11 cellular contexts compared by ENCODE assay signal in genomic region chr11:73995247-73995646, GRCh38. TPM values are rescaled to one million over a fixed set of nuclear protein-coding genes. Genes with fewer than 3 reads are reported as not detected.
DNase-seq lines count a peak whose midpoint lies in the region; ATAC-seq and TF ChIP-seq lines count a peak whose summit lies in the region.
"Had no signal": no experiment of that assay in that cellular context is flagged by ENCODE, and none has a peak within 500 bp of the region (broad histone marks: within the 10 kb centered on the region; RNA-seq: fewer than 3 reads in every experiment).

No MANE protein-coding gene starts in this region.

- H3K27ac Mint-ChIP-seq in T-cell, result peak overlapping the region; percentile 96 to 99

- H3K36me3 Mint-ChIP-seq in T-cell, result no peaks in the 10 kb centered on the region

- TF ChIP-seq POLR2A in testis (IDR thresholded peaks at IDR 0.05), result no peak

- no peak overlapping the region for H4K5ac ChIP-seq in mesendoderm (ENCODE audit: low read length)

- no peak overlapping the region for H3K9ac ChIP-seq in mesendoderm (ENCODE audit: low read length)

- peaks cover 72 to 81% (median 75%) of the 10 kb centered on the region in 3 donors for H3K4me1 Mint-ChIP-seq in T-cell

- H2BK15ac ChIP-seq in mesendoderm (replicated peaks; ENCODE audit: low read depth), result no peak overlapping the region

- H2BK5ac ChIP-seq in mesendoderm (ENCODE audit: low read length), result no peak overlapping the region

- no peaks in the 10 kb centered on the region for H3K36me3 ChIP-seq in mesendoderm (ENCODE audit: control insufficient read depth, insufficient read depth, low read length)
- H3K36me3 ChIP-seq in WERI-Rb-1, result no peaks in the 10 kb centered on the region
- H3K36me3 ChIP-seq in testis (ENCODE audit: low read depth, missing control alignments), result no peaks in the 10 kb centered on the region

- no peaks in the 10 kb centered on the region for H3K9me3 ChIP-seq in WERI-Rb-1 (ENCODE audit: severe bottlenecking)
- H3K9me3 ChIP-seq in testis, result no peaks in the 10 kb centered on the region

- DNase-seq in GM12865 (ENCODE audit: low read depth) (peak; percentile 81), T-cell (peak in 4 of 34 experiments; percentile 31 to 67 (median 46)), mesendoderm (peak; percentile 24), WERI-Rb-1 (no peak), testis (no peak), HuH-7.5 (ENCODE audit: low spot score) (no peak)
- DNase-seq: right cardiac atrium had no signal

- no peaks in the 10 kb centered on the region for H3K79me1 ChIP-seq in mesendoderm (ENCODE audit: low read length)

- no CpG with 5 or more reads among the region's 2 CpGs for WGBS in mesendoderm (ENCODE audit: extremely low coverage, insufficient coverage, low lambda C conversion rate)
- WGBS in testis, 2 donors, result 62 to 87% methylated on average over 2 of the region's 2 CpGs

- H3K79me2 ChIP-seq in mesendoderm (ENCODE audit: control insufficient read depth, insufficient read depth, low read length), result no peaks in the 10 kb centered on the region

- TF ChIP-seq CTCF in GM12865 (IDR thresholded peaks at IDR 0.05; ENCODE audit: insufficient read depth, low read depth, low read length, missing control alignments) (no peak), WERI-Rb-1 (IDR thresholded peaks at IDR 0.05; ENCODE audit: low read depth, low read length) (no peak), testis (IDR thresholded peaks at IDR 0.05) (no peak)

- no peaks in the 10 kb centered on the region for H3K27me3 ChIP-seq in mesendoderm (ENCODE audit: insufficient read depth, low read length, poor library complexity)
- no peaks in the 10 kb centered on the region for H3K27me3 ChIP-seq in WERI-Rb-1 (ENCODE audit: insufficient read depth, low read depth, severe bottlenecking)
- H3K27me3 ChIP-seq in testis, result no peaks in the 10 kb centered on the region

- H3K4ac ChIP-seq in mesendoderm (ENCODE audit: low read depth, low read length), result no peak overlapping the region

- H2AK5ac ChIP-seq in mesendoderm (ENCODE audit: low read length), result no peak overlapping the region

- no peak overlapping the region for H3K4me3 ChIP-seq in GM12865 (ENCODE audit: low read depth, low read length)
- H3K4me3 ChIP-seq in mesendoderm (ENCODE audit: low read length), result no peak overlapping the region
- no peak overlapping the region for H3K4me3 ChIP-seq in WERI-Rb-1 (ENCODE audit: low read depth, low read length)
- H3K4me3 ChIP-seq in testis, result no peak overlapping the region

- no peak overlapping the region for H3K27ac ChIP-seq in mesendoderm (ENCODE audit: low read depth, low read length)
- no peak overlapping the region for H3K27ac ChIP-seq in WERI-Rb-1
- no peak overlapping the region for H3K27ac ChIP-seq in testis

- no peaks in the 10 kb centered on the region for H3K9me3 Mint-ChIP-seq in T-cell

- no peak overlapping the region for H2BK120ac ChIP-seq in mesendoderm (ENCODE audit: low read depth, low read length)

- no peak overlapping the region for H3K56ac ChIP-seq in mesendoderm (ENCODE audit: low read length)

- H4K8ac ChIP-seq in mesendoderm (ENCODE audit: low read depth, low read length), result no peak overlapping the region

- H3K27me3 Mint-ChIP-seq in T-cell, result no peaks in the 10 kb centered on the region

- intact Hi-C loops in testis (cut with DNase I; ENCODE audit: low total_unique reads), result no loop called here

- H3K23ac ChIP-seq in mesendoderm (ENCODE audit: low read length), result no peak overlapping the region

- no peak overlapping the region for H3K4me2 ChIP-seq in mesendoderm (ENCODE audit: low read length)

- CTCF ChIA-PET in T-cell (lab: Charles Lee), result interaction anchor here (0.5 to 2.7 kb wide), 12 partner anchors 10 to 1277 kb away, joined by 3 to 23 read pairs (median 4); partner anchors contain the start of genes C2CD3 (in 1 of the 2), PPME1 (in 1 of the 2) and UCP2 (in 1 of the 2)

- H3K4me1 ChIP-seq in mesendoderm (ENCODE audit: control insufficient read depth, low read depth, low read length) (no peaks in the 10 kb centered on the region), testis (no peaks in the 10 kb centered on the region)

- POLR2A ChIA-PET in T-cell (lab: Charles Lee), result interaction anchor here (0.6 to 5.5 kb wide), 23 partner anchors 9 to 210 kb away, joined by 3 to 199 read pairs (median 5); partner anchors contain the start of genes UCP2 (in 2 of the 2), UCP3 (in 2 of the 2) and C2CD3 (in 1 of the 2)

- peak overlapping the region; percentile 70 to 78 (median 71) for H3K4me3 Mint-ChIP-seq in T-cell

- no peak overlapping the region for H3K18ac ChIP-seq in mesendoderm (ENCODE audit: low read length)

- peak; percentile 45 for ATAC-seq in HG02973 (IDR thresholded peaks at IDR 0.05; ENCODE audit: unreplicated experiment)
- peak; percentile 73 to 81 (median 75) for ATAC-seq in T-cell (replicated peaks in 1 of 4)
- ATAC-seq in HG02623 (IDR thresholded peaks at IDR 0.05; ENCODE audit: unreplicated experiment), result no peak

RNA-seq across cellular contexts. Expression of gene UCP2, which starts 12.6 kb away (rescaled TPM):
- total RNA-seq in T-cell, result 100 to 1,000 TPM; 241 to 754 (median 311) TPM
- polyA plus RNA-seq in mesendoderm (2013, experiment 1 of 2), result 47.4 TPM
- 47.6 TPM for polyA plus RNA-seq in mesendoderm (2013, experiment 2 of 2)
- total RNA-seq in testis, result 10 to 100 TPM; 20.6 to 40.8 TPM
- 52.3 TPM for polyA plus RNA-seq in testis (ENCODE audit: insufficient read depth, low read depth, low replicate concordance)

RNA-seq across cellular contexts. Expression of gene UCP3, which starts 13.6 kb away (rescaled TPM):
- total RNA-seq in T-cell (1 to 10 TPM; 5.7 to 6.8 (median 6.5) TPM), testis (1 to 10 TPM; 9.7 to 10.0 TPM)
- 0.18 TPM for polyA plus RNA-seq in mesendoderm (2013, experiment 1 of 2)
- polyA plus RNA-seq in mesendoderm (2013, experiment 2 of 2), result 0.28 TPM
- polyA plus RNA-seq in testis (ENCODE audit: insufficient read depth, low read depth, low replicate concordance), result 5.8 TPM

RNA-seq across cellular contexts. Expression of gene DNAJB13, which starts 44.4 kb away (rescaled TPM):
- under 1 TPM in 3 of 5 donors, not detected in 2; 0.19 to 0.96 (median 0.30) TPM for total RNA-seq in T-cell
- polyA plus RNA-seq in mesendoderm (2013, experiment 1 of 2), result 0.04 TPM
- polyA plus RNA-seq in mesendoderm (2013, experiment 2 of 2), result not detected
- 10 to 100 TPM in 1 of 2 donors, 1 to 10 TPM in 1; 8.1 to 14.3 TPM for total RNA-seq in testis
- 49.3 TPM for polyA plus RNA-seq in testis (ENCODE audit: insufficient read depth, low read depth, low replicate concordance)
- total RNA-seq: H1, SK-MEL-5 had no signal
- polyA plus RNA-seq: right cardiac atrium had no signal

Comparison
In these comparisons a context has a peak if more than half of its experiments do, and no peak if none do; other contexts are left out.
1. DNase-seq: peak in GM12865 (single experiment) and mesendoderm (single experiment); none in WERI-Rb-1 (single experiment), testis (single experiment) and HuH-7.5 (single experiment).
2. RNA of gene UCP2, which starts 12.6 kb away (total RNA-seq): 241 to 754 TPM in T-cell; 20.6 to 40.8 TPM in testis; every median in the first group is over 4 times any median in the second.
3. RNA of gene DNAJB13, which starts 44.4 kb away (total RNA-seq): 8.1 to 14.3 TPM in testis; 0.19 to 0.96 TPM in T-cell; every median in the first group is over 4 times any median in the second.